Comparison of ENCODE assay signal across 8 cellular contexts in the genomic region with DNA sequence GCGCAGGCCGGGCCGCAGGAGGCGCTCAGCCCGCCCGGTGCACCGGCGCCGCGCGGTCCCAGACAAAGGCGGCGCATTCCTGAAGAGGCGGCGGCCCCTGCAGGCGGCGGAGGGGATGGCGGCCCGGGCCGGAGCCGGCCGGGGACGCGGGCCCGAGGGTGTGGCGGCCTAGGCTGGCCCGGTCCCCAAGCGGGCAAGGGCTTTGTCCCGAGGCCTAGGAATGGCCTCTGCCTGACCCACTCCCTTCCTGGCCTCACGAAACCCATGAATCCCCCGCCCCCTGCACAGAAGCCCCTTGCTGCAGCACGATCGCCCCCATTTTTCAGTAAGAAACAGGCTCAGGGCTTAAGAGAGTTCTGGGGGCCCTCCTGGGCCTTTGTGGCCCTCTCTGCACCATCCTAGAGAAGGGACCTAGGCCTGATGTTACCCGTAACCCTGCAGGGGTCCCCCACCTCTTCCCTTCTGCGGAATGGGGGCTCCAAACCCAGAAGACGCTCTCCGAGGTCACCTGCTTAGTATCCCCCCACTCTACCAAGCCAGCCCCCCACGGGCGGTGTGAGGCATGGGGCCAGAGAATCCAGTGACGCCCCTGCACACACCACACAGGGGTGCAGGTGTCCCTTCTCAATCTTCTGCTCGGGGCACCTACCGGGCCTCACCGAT. TPM values are rescaled to one million over a fixed set of nuclear protein-coding genes. Genes with fewer than 3 reads are reported as not detected.
DNase-seq lines count a peak whose midpoint lies in the region; ATAC-seq and TF ChIP-seq lines count a peak whose summit lies in the region.

No MANE protein-coding gene starts in this region.

- H3K9me3 Mint-ChIP-seq in HFFc6, result no peaks in the 10 kb centered on the region
- no peaks in the 10 kb centered on the region for H3K9me3 Mint-ChIP-seq in activated naive CD4-positive, alpha-beta T cell treated with anti-CD3 and anti-CD28 coated beads, Interleukin-2, amount 10 ng/mL, durations not matched to agents 7 days and 5 days

- H3K36me3 ChIP-seq in heart right ventricle (no peaks in the 10 kb centered on the region), prostate gland (no peaks in the 10 kb centered on the region)

- peak; percentile 77 for TF ChIP-seq CTCF in HFFc6 (IDR thresholded peaks at IDR 0.05)
- TF ChIP-seq CTCF in RWPE1 (conservative IDR thresholded peaks at IDR 0.05; ENCODE audit: low read depth), result peak; percentile 59
- peak; percentile 56 to 84 (median 71) for TF ChIP-seq CTCF in heart right ventricle (IDR thresholded peaks at IDR 0.05)
- TF ChIP-seq CTCF in prostate gland (IDR thresholded peaks at IDR 0.05), result peak; percentile 26 to 88 (median 59)

- no peak for TF ChIP-seq POLR2A in prostate gland (IDR thresholded peaks at IDR 0.05)

- H3K9me3 ChIP-seq in heart right ventricle, result no peaks in the 10 kb centered on the region
- H3K9me3 ChIP-seq in prostate gland, result no peaks in the 10 kb centered on the region

- H3K4me1 ChIP-seq in heart right ventricle (peaks cover 6 to 17% (median 9%) of the 10 kb centered on the region in 9 donors), prostate gland (replicated peaks) (no peaks in the 10 kb centered on the region)

- H3K27ac ChIP-seq in RWPE1 (peak overlapping the region; percentile 74), heart right ventricle (peak overlapping the region in 3 of 10 donors; percentile 23 to 60 (median 53)), prostate gland (peak overlapping the region; percentile 31 to 56)

- 23 to 27% methylated on average over 37 to 42 of the region's 43 CpGs for WGBS in heart right ventricle, 2 donors
- 58% methylated on average over 17 of the region's 43 CpGs for WGBS in prostate gland

- DNase-seq in COLO668 (lab: John Stamatoyannopoulos, UW; ENCODE audit: unreplicated experiment) (peak; percentile 72), HFFc6 (no peak), RWPE1 (ENCODE audit: low spot score) (peak; percentile 44), heart right ventricle (peak; percentile 51 to 71), prostate gland (ENCODE audit: low spot score) (peak; percentile 48)
- peak; percentile 69 for DNase-seq in activated naive CD4-positive, alpha-beta T cell treated with anti-CD3 and anti-CD28 coated beads, Interleukin-2, amount 10 ng/mL, durations not matched to agents 7 days and 5 days

- H3K27me3 Mint-ChIP-seq in HFFc6 (ENCODE audit: insufficient read depth), result peaks cover 3% of the 10 kb centered on the region
- peaks cover 31% of the 10 kb centered on the region for H3K27me3 Mint-ChIP-seq in activated naive CD4-positive, alpha-beta T cell treated with anti-CD3 and anti-CD28 coated beads, Interleukin-2, amount 10 ng/mL, durations not matched to agents 7 days and 5 days

- no peak overlapping the region for H3K4me3 Mint-ChIP-seq in HFFc6
- peak overlapping the region; percentile 70 for H3K4me3 Mint-ChIP-seq in activated naive CD4-positive, alpha-beta T cell treated with anti-CD3 and anti-CD28 coated beads, Interleukin-2, amount 10 ng/mL, durations not matched to agents 7 days and 5 days

- no peak overlapping the region for H3K27ac Mint-ChIP-seq in HFFc6
- H3K27ac Mint-ChIP-seq in activated naive CD4-positive, alpha-beta T cell treated with anti-CD3 and anti-CD28 coated beads, Interleukin-2, amount 10 ng/mL, durations not matched to agents 7 days and 5 days, result no peak overlapping the region

- H3K36me3 Mint-ChIP-seq in HFFc6 (ENCODE audit: low read depth), result no peaks in the 10 kb centered on the region
- no peaks in the 10 kb centered on the region for H3K36me3 Mint-ChIP-seq in activated naive CD4-positive, alpha-beta T cell treated with anti-CD3 and anti-CD28 coated beads, Interleukin-2, amount 10 ng/mL, durations not matched to agents 7 days and 5 days

- H3K27me3 ChIP-seq in heart right ventricle (peaks cover 0 to 10% (median 0%) of the 10 kb centered on the region in 7 donors), prostate gland (replicated peaks; ENCODE audit: insufficient read depth) (no peaks in the 10 kb centered on the region)

- CTCF ChIA-PET in RWPE1 (lab: Yijun Ruan, JAX), result interaction anchor here (1.2 kb wide), 1 partner anchor 111 kb away, joined by 3 read pairs; no protein-coding TSS in a partner anchor
- CTCF ChIA-PET in activated naive CD4-positive, alpha-beta T cell treated with anti-CD3 and anti-CD28 coated beads, Interleukin-2, amount 10 ng/mL, durations not matched to agents 7 days and 5 days (lab: Charles Lee), result no interaction called here

- intact Hi-C loops in heart right ventricle (cut with DNase I), result loop anchor here in 9 of 10 donors (1.0 to 5.0 kb wide), 3 partner anchors 110 to 111 kb away; no protein-coding TSS in a partner anchor
- intact Hi-C loops in prostate gland (cut with DNase I), result loop anchor here (5.0 kb wide), 1 partner anchor 111 kb away; no protein-coding TSS in a partner anchor

- peaks cover 8% of the 10 kb centered on the region; the same call in 1 of the 2 replicates for H3K4me1 Mint-ChIP-seq in HFFc6 (ENCODE audit: low read depth)
- peaks cover 6% of the 10 kb centered on the region for H3K4me1 Mint-ChIP-seq in activated naive CD4-positive, alpha-beta T cell treated with anti-CD3 and anti-CD28 coated beads, Interleukin-2, amount 10 ng/mL, durations not matched to agents 7 days and 5 days

- H3K4me3 ChIP-seq in heart right ventricle (peak overlapping the region in 6 of 10 donors; percentile 2 to 71 (median 31)), prostate gland (no peak overlapping the region)

- ATAC-seq in heart right ventricle (peak; percentile 74 to 92 (median 86)), HG03457 (IDR thresholded peaks at IDR 0.05; ENCODE audit: unreplicated experiment) (no peak), HG02588 (IDR thresholded peaks at IDR 0.05; ENCODE audit: unreplicated experiment) (no peak)

- POLR2A ChIA-PET in RWPE1 (lab: Yijun Ruan, JAX; ENCODE audit: low non-redundant PET), result no interaction called here

RNA-seq across cellular contexts. Expression of a gene that starts 0.4 kb away (rescaled TPM):
- total RNA-seq in HFFc6 (2021; fragmentation: NEBNext Ultra II Directional; extraction: Animal tissue kit (Norgen Biotek cat#: 25700)), result under 1 TPM; 0.14 to 0.85 (median 0.35) TPM
- total RNA-seq in heart right ventricle (1 to 10 TPM in 5 of 10 donors, under 1 TPM in 5; 0.56 to 2.5 (median 0.93) TPM), prostate gland (1 to 10 TPM; 4.4 to 6.0 TPM)
- 1 to 10 TPM in 1 of 2 donors, under 1 TPM in 1; 0.59 to 1.5 TPM for polyA plus RNA-seq in heart right ventricle

RNA-seq across cellular contexts. Expression of a gene that starts 51.4 kb away (rescaled TPM):
- 10 to 100 TPM; 46.3 to 52.4 (median 48.4) TPM for total RNA-seq in HFFc6 (2021; fragmentation: NEBNext Ultra II Directional; extraction: Animal tissue kit (Norgen Biotek cat#: 25700))
- total RNA-seq in heart right ventricle (10 to 100 TPM; 37.9 to 65.9 (median 40.5) TPM), prostate gland (100 to 1,000 TPM; 101 to 109 TPM)
- polyA plus RNA-seq in heart right ventricle, result 10 to 100 TPM; 57.3 to 90.3 TPM

Comparison
In these comparisons a context has a peak if more than half of its experiments do, and no peak if none do; other contexts are left out.
1. ATAC-seq: peak in heart right ventricle (8 of 8); none in HG03457 (single experiment) and HG02588 (single experiment).
2. H3K4me3 ChIP-seq: peak in heart right ventricle (6 of 10); none in prostate gland (0 of 2).
3. Peak in every context shown above with its lines, with median percentiles within 50 percentile points of each other: CTCF ChIP-seq.